20 cellular contexts compared by ENCODE assay signal in the genomic region with DNA sequence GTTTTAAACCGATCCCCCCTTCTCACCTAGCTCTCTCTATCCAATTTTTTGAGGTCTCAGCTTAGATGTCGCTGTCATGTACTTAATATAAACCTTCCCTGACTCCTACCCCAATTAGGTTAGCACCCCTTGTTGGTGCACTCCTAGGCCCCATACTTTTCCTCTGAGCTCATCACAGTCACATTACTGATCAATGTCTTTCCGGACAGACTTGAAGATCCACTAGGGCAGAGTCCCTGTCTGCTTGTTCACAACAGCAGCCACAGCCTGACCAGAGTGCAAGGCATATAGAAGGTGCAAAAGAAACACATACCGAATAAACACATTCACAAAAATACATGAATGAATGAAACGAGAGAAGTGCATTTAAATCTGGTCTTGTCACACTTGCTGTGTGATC.
"Had no signal": no experiment of that assay in that cellular context is flagged by ENCODE, and none has a peak within 500 bp of the region (broad histone marks: within the 10 kb centered on the region; RNA-seq: fewer than 3 reads in every experiment).

No MANE protein-coding gene starts in this region.

- DNase-seq: IMR-90, Karpas-422, KG1, MM.1S, NCI-H1092 treated with DMSO at 0.1 percent for 48 hours, NCI-H1436, NCI-H187, NCI-H2029, NCI-H2081 treated with DMSO at 0.1 percent for 48 hours, NCI-H2171 treated with DMSO at 0.1 percent for 48 hours, NCI-H345, NCI-H446 treated with DMSO at 0.1 percent for 48 hours, NCI-H524, NCI-H526 treated with DMSO at 0.1 percent for 48 hours, NCI-H774, SHP77 had no signal

- ATAC-seq: HepG2, Panc1, SK-N-SH treated with all-trans-retinoic acid at 6 μM for 48 hours had no signal

- H3K27ac ChIP-seq: RWPE1 had no signal
